33 cellular contexts compared by ENCODE assay signal in the genomic region with DNA sequence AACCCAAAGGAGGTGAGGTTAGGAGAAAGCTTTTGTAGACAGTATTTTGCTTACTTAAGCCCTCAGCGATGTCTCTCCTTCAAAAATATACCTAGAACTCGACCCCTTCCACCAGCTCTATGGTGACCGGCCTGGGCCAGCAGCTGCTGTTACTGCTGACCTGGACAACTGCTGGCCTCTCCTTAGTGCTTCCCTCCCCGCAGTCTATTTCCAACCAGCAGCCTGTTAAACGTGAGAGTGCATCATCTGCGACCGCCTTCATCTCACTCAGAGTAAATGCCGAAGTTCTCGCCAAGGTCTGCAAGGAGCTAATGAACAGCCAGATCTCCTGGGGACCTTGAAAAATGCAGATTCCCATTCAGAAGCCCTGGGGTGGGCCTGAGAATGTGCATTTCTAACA.
"Had no signal": no experiment of that assay in that cellular context is flagged by ENCODE, and none has a peak within 500 bp of the region (broad histone marks: within the 10 kb centered on the region; RNA-seq: fewer than 3 reads in every experiment).

No MANE protein-coding gene starts in this region.

- H3K4me1 ChIP-seq: body of pancreas had no signal

- H3K4me2 ChIP-seq: KMS-11, PC-9 had no signal

- H3K36me3 Mint-ChIP-seq: activated CD8-positive, alpha-beta memory T cell treated with anti-CD3 and anti-CD28 coated beads, Interleukin-2, amount 10 ng/mL, durations not matched to agents 7 days and 5 days; activated naive CD8-positive, alpha-beta T cell treated with anti-CD3 and anti-CD28 coated beads, Interleukin-2, amount 10 ng/mL, durations not matched to agents 7 days and 5 days had no signal

- H3K4me1 Mint-ChIP-seq: activated CD4-positive, alpha-beta memory T cell treated with anti-CD3 and anti-CD28 coated beads, Interleukin-2, amount 10 ng/mL, durations not matched to agents 7 days and 5 days; activated CD8-positive, alpha-beta memory T cell treated with anti-CD3 and anti-CD28 coated beads, Interleukin-2, amount 10 ng/mL, durations not matched to agents 7 days and 5 days had no signal

- H3K9ac ChIP-seq: KMS-11 had no signal

- H3K9me3 ChIP-seq: body of pancreas had no signal

- H3K27ac Mint-ChIP-seq: activated CD4-positive, alpha-beta memory T cell treated with anti-CD3 and anti-CD28 coated beads, Interleukin-2, amount 10 ng/mL, durations not matched to agents 7 days and 5 days; activated CD8-positive, alpha-beta memory T cell treated with anti-CD3 and anti-CD28 coated beads, Interleukin-2, amount 10 ng/mL, durations not matched to agents 7 days and 5 days; activated naive CD8-positive, alpha-beta T cell treated with anti-CD3 and anti-CD28 coated beads, Interleukin-2, amount 10 ng/mL, durations not matched to agents 7 days and 5 days had no signal

- H2AFZ ChIP-seq: PC-9 had no signal

- H3K4me3 ChIP-seq: body of pancreas, PC-9 had no signal

- H3K27ac ChIP-seq: body of pancreas, KMS-11, PC-9, RWPE1 had no signal

- FAIRE-seq: astrocyte, bronchial epithelial cell, RCC 7860 had no signal

- H3K36me3 ChIP-seq: WERI-Rb-1 had no signal

- H3K4me3 Mint-ChIP-seq: activated CD4-positive, alpha-beta memory T cell treated with anti-CD3 and anti-CD28 coated beads, Interleukin-2, amount 10 ng/mL, durations not matched to agents 7 days and 5 days; activated CD8-positive, alpha-beta memory T cell treated with anti-CD3 and anti-CD28 coated beads, Interleukin-2, amount 10 ng/mL, durations not matched to agents 7 days and 5 days; activated naive CD8-positive, alpha-beta T cell treated with anti-CD3 and anti-CD28 coated beads, Interleukin-2, amount 10 ng/mL, durations not matched to agents 7 days and 5 days had no signal

- H3K27me3 ChIP-seq: body of pancreas had no signal

- H3K9me3 Mint-ChIP-seq: activated CD4-positive, alpha-beta memory T cell treated with anti-CD3 and anti-CD28 coated beads, Interleukin-2, amount 10 ng/mL, durations not matched to agents 7 days and 5 days; activated naive CD8-positive, alpha-beta T cell treated with anti-CD3 and anti-CD28 coated beads, Interleukin-2, amount 10 ng/mL, durations not matched to agents 7 days and 5 days had no signal

- DNase-seq: activated CD4-positive, alpha-beta memory T cell treated with anti-CD3 and anti-CD28 coated beads, Interleukin-2, amount 10 ng/mL, durations not matched to agents 7 days and 5 days; activated CD4-positive, alpha-beta T cell treated with anti-CD3 and anti-CD28 coated beads for 1 hour; activated CD4-positive, alpha-beta T cell treated with anti-CD3 and anti-CD28 coated beads for 48 hours; activated CD4-positive, CD25-positive, alpha-beta regulatory T cell; activated CD8-positive, alpha-beta memory T cell treated with anti-CD3 and anti-CD28 coated beads for 24 hours; activated CD8-positive, alpha-beta memory T cell treated with anti-CD3 and anti-CD28 coated beads, Interleukin-2, amount 10 ng/mL, durations not matched to agents 7 days and 5 days; activated CD8-positive, alpha-beta memory T cell treated with anti-CD3 and anti-CD28 coated beads, Interleukin-2, amount 50 U/mL, for 48 hours; activated effector memory CD4-positive, alpha-beta T cell treated with Interleukin-2 at 50 U/mL for 16 hours; activated naive CD4-positive, alpha-beta T cell treated with anti-CD3 and anti-CD28 coated beads, Interleukin-2, amount 50 U/mL, for 16 hours; activated naive CD8-positive, alpha-beta T cell treated with anti-CD3 and anti-CD28 coated beads, Interleukin-2, amount 10 ng/mL, durations not matched to agents 7 days and 5 days; activated T-cell treated with anti-CD3 and anti-CD28 coated beads, Interleukin-2, amount 50 U/mL, for 48 hours; amygdala; body of pancreas; caudate nucleus; MM.1S; MV-4-11; NCI-H1092; NCI-H1436 treated with DMSO at 0.1 percent for 48 hours; NCI-H2029; NCI-H345; NCI-H524 treated with DMSO at 0.1 percent for 48 hours; PC-9; SIG-M5; SW 1271; T-helper 1 cell; T1000; WERI-Rb-1 had no signal

- ATAC-seq: activated CD8-positive, alpha-beta memory T cell treated with anti-CD3 and anti-CD28 coated beads, Interleukin-2, amount 10 ng/mL, durations not matched to agents 7 days and 5 days; body of pancreas; Right ventricle myocardium inferior had no signal
